ENCODE assay signal across 8 cellular contexts in the genomic region with DNA sequence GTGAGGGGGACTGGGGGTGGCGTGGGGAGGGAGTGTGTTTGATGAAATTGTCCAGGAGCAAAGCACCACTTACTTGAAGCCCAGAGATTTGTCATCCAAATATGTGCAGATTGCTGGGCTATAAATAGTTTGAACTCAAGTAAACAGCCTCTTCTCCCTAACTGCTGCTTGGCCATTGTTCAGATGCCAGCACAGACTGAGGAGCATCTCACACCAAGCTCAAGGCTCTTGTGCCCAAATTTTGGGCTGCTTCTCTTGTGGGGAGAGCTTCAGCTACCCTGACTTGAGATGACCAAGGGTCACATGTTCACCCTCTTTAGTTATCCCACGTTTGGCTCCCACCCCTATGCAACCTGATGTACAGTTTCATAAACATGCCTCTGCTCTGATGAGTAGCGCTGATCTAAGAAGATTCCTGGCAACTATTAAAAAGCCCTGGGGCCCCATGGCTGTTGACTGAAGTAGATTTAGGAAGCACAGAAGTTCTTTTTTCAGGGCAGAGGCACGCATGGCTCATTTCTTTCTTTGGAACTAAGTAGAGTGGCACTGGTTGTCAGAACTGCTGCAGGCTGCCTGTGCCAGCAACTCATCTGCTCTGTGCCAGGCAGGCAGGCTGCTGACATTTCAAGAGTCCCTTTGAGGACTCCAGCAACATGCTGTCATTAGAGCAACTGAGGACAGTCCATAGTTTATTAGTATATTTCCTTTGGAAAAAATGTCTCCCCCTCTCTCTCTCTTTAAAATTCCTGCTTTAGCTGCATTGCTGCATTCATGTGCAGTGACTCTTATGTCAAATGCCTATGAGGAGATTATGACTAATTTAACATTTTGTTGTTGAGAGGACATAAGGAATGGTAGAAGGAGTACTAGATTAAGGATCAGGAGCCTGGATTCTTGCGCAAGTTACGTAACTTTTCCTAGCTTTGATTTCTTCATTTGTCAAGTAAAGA. TPM values are rescaled to one million over a fixed set of nuclear protein-coding genes. Genes with fewer than 3 reads are reported as not detected.
DNase-seq lines count a peak whose midpoint lies in the region; ATAC-seq and TF ChIP-seq lines count a peak whose summit lies in the region.

No MANE protein-coding gene starts in this region.

- TF ChIP-seq CTCF in foreskin keratinocyte (conservative IDR thresholded peaks at IDR 0.05): no peak

- H4K91ac ChIP-seq in trophoblast cell (ENCODE audit: low read depth, low read length): no peak overlapping the region

- H3K36me3 ChIP-seq in SJSA1: no peaks in the 10 kb centered on the region
- H3K36me3 ChIP-seq in trophoblast cell (ENCODE audit: control insufficient read depth in 1 of 2, insufficient read depth in 2 of 2, low read length in 2 of 2): no peaks in the 10 kb centered on the region

- H2BK12ac ChIP-seq in trophoblast cell (ENCODE audit: low read length): no peak overlapping the region

- no peak overlapping the region for H2AK5ac ChIP-seq in trophoblast cell (ENCODE audit: low read length)

- H3K27me3 ChIP-seq in SJSA1 (replicated peaks): no peaks in the 10 kb centered on the region
- no peaks in the 10 kb centered on the region for H3K27me3 ChIP-seq in foreskin keratinocyte
- H3K27me3 ChIP-seq in trophoblast cell (ENCODE audit: insufficient read depth, low read length): no peaks in the 10 kb centered on the region

- WGBS in trophoblast cell (ENCODE audit: extremely low coverage, insufficient coverage, insufficient read length): no CpG with 5 or more reads among the region's 6 CpGs

- no peak overlapping the region for H2BK120ac ChIP-seq in trophoblast cell (ENCODE audit: insufficient read depth, low read length, poor library complexity)

- no peak overlapping the region for H4K12ac ChIP-seq in trophoblast cell (ENCODE audit: low read depth, low read length)

- no peak overlapping the region for H3K9ac ChIP-seq in trophoblast cell (ENCODE audit: low read length)

- H3K79me2 ChIP-seq in trophoblast cell (ENCODE audit: control insufficient read depth, insufficient read depth, low read length, poor library complexity): no peaks in the 10 kb centered on the region

- H3K27ac ChIP-seq in SJSA1: peak overlapping the region; percentile 98
- peak overlapping the region; percentile 96 for H3K27ac ChIP-seq in foreskin keratinocyte
- H3K27ac ChIP-seq in trophoblast cell (ENCODE audit: low read depth, low read length): no peak overlapping the region

- H3K79me1 ChIP-seq in trophoblast cell (ENCODE audit: low read length): no peaks in the 10 kb centered on the region

- no peak overlapping the region for H3K4me2 ChIP-seq in trophoblast cell (ENCODE audit: low read length)

- H3K14ac ChIP-seq in trophoblast cell (ENCODE audit: low read length): no peak overlapping the region

- H3K23ac ChIP-seq in trophoblast cell (ENCODE audit: low read length): no peak overlapping the region

- no peak overlapping the region for H3K18ac ChIP-seq in trophoblast cell (ENCODE audit: low read length)

- peak; percentile 72 for DNase-seq in COLO829 (ENCODE audit: low spot score)
- peak; percentile 72 to 93 for DNase-seq in SJSA1 (ENCODE audit: low read depth in 1 of 2, low spot score in 2 of 2)
- DNase-seq in foreskin keratinocyte: peak; percentile 89 to 95
- DNase-seq in trophoblast cell: peak; percentile 95 to 96
- no peak for DNase-seq in activated CD4-positive, alpha-beta T cell treated with anti-CD3 and anti-CD28 coated beads for 48 hours

- H3K9me3 ChIP-seq in SJSA1 (replicated peaks) (peaks cover 4% of the 10 kb centered on the region; the same call in 1 of the 2 replicates), trophoblast cell (ENCODE audit: insufficient read depth, low read depth, low read length) (no peaks in the 10 kb centered on the region)

- no peak overlapping the region for H4K8ac ChIP-seq in trophoblast cell (ENCODE audit: low read depth, low read length)

- H3K4me3 ChIP-seq in SJSA1: no peak overlapping the region
- no peak overlapping the region for H3K4me3 ChIP-seq in trophoblast cell (ENCODE audit: low read depth, low read length)

- H3K4me1 ChIP-seq in SJSA1 (replicated peaks) (peaks cover 45% of the 10 kb centered on the region), foreskin keratinocyte (peaks cover 27% of the 10 kb centered on the region), trophoblast cell (ENCODE audit: control insufficient read depth in 1 of 2, insufficient read depth in 2 of 2, low read length in 2 of 2) (peaks cover 0 to 3% of the 10 kb centered on the region in 2 experiments)

- H2AFZ ChIP-seq in trophoblast cell (ENCODE audit: insufficient read depth, low read length, poor library complexity): no peak overlapping the region

- H3K4ac ChIP-seq in trophoblast cell (ENCODE audit: low read depth, low read length): no peak overlapping the region

- H2BK5ac ChIP-seq in trophoblast cell (ENCODE audit: low read depth, low read length, poor library complexity): no peak overlapping the region

- peak; percentile 86 for ATAC-seq in foreskin keratinocyte
- ATAC-seq in HG02759 (IDR thresholded peaks at IDR 0.05; ENCODE audit: unreplicated experiment): no peak
- no peak for ATAC-seq in GM18858 (IDR thresholded peaks at IDR 0.05; ENCODE audit: unreplicated experiment)
- ATAC-seq in GM21576 (IDR thresholded peaks at IDR 0.05; ENCODE audit: unreplicated experiment): no peak

RNA-seq across cellular contexts. Expression of a gene that starts 9.6 kb away (rescaled TPM):
- 54.6 and 71.0 TPM in 2 replicates for total RNA-seq in SJSA1 (2014; rRNA removed; shearing (Covaris generic))
- total RNA-seq in foreskin keratinocyte: 19.9 and 20.7 TPM in 2 replicates
- polyA plus RNA-seq in foreskin keratinocyte: 23.5 and 25.4 TPM in 2 replicates
- 27.2 and 27.9 TPM in 2 replicates for polyA plus RNA-seq in trophoblast cell (2013)

RNA-seq across cellular contexts. Expression of a gene that starts 51.0 kb away (rescaled TPM):
- 69.2 and 76.1 TPM in 2 replicates for total RNA-seq in SJSA1 (2014; rRNA removed; shearing (Covaris generic))
- 54.8 and 69.2 TPM in 2 replicates for total RNA-seq in foreskin keratinocyte
- polyA plus RNA-seq in foreskin keratinocyte: 26.3 and 27.6 TPM in 2 replicates
- 91.9 and 98.8 TPM in 2 replicates for polyA plus RNA-seq in trophoblast cell (2013)
